1 cellular context compared by ENCODE assay signal in the genomic region with DNA sequence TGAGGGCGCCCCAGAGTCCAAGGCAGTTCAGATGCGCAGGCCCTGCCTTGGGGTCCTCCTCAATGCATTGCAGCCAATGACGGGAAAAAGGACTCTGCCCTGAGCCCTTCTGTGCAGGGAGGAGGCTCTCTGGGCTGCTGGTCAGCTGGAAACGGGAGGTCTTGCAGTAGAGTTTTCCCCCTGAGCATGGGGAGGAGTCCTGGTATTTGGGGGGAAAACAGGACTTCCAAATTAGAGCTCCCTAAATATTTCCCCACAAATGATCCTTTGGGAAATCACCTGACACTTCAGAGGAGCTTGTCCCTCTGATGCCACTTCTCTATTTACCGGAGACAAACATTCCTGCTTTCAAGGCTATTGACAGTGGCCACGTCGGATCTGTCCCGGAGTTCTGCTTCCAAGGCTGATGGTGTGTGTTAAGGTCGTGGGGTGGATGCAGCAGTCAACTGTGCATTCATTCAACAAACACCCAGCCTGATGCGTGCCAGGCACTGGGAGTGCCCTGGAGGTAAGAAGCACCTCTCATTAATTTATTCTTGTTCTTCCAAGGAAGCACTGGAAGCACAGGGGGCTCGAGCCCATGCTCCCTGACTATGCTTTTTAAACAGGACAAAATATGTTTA.
TF ChIP-seq lines count a peak whose summit lies in the region.

No MANE protein-coding gene starts in this region.

TF ChIP-seq in HepG2, 621 proteins besides CTCF, POLR2A, EP300 and RAD21 (continued from another document and continues in another):
- TF ChIP-seq ZSCAN21 (CRISPR knock-in tag; IDR thresholded peaks at IDR 0.05; ENCODE audit: borderline replicate concordance) (peak; percentile 94), NFYB (CRISPR knock-in tag; IDR thresholded peaks at IDR 0.05) (peak; percentile 55), ZNF652 (CRISPR knock-in tag; IDR thresholded peaks at IDR 0.05; ENCODE audit: borderline replicate concordance, low read depth) (0 out of 2 replicates have a peak, but pooled peaks have one; percentile 33), TCF12 (IDR thresholded peaks at IDR 0.05) (no peak), TCF12 (CRISPR knock-in tag; IDR thresholded peaks at IDR 0.05) (0 out of 2 replicates have a peak, but pooled peaks have one; percentile 70), MLLT10 (CRISPR knock-in tag; IDR thresholded peaks at IDR 0.05) (no peak), CHD2 (IDR thresholded peaks at IDR 0.05; ENCODE audit: low read depth, low read length) (0 out of 2 replicates have a peak, but pooled peaks have one; percentile 21), ZFX (CRISPR knock-in tag; IDR thresholded peaks at IDR 0.05; ENCODE audit: low read depth) (no peak; the same call in 1 of the 2 replicates), FOXA3 (CRISPR knock-in tag; IDR thresholded peaks at IDR 0.05) (peak; percentile 100), ZNF556 (CRISPR knock-in tag; IDR thresholded peaks at IDR 0.05; ENCODE audit: borderline replicate concordance) (no peak), ZNF33B (CRISPR knock-in tag; IDR thresholded peaks at IDR 0.05) (0 out of 2 replicates have a peak, but pooled peaks have one; percentile 8), IKZF4 (CRISPR knock-in tag; IDR thresholded peaks at IDR 0.05; ENCODE audit: borderline replicate concordance, low read depth, not compliant biosample characterization) (no peak), AGO1 (IDR thresholded peaks at IDR 0.05; ENCODE audit: low read depth, low read length, poor library complexity, severe bottlenecking) (no peak), ZNF530 (CRISPR knock-in tag; IDR thresholded peaks at IDR 0.05; ENCODE audit: low read depth) (no peak), HOXD1 (CRISPR knock-in tag; IDR thresholded peaks at IDR 0.05) (peak; percentile 98), TOE1 (CRISPR knock-in tag; IDR thresholded peaks at IDR 0.05) (no peak), SAFB2 (CRISPR knock-in tag; IDR thresholded peaks at IDR 0.05; ENCODE audit: borderline replicate concordance, low read depth) (peak; percentile 63; the same call in 1 of the 2 replicates), ZNF484 (CRISPR knock-in tag; IDR thresholded peaks at IDR 0.05; ENCODE audit: borderline replicate concordance, low read depth) (no peak), ZNF468 (CRISPR knock-in tag; IDR thresholded peaks at IDR 0.05) (0 out of 2 replicates have a peak, but pooled peaks have one; percentile 42), AGO2 (optimal IDR thresholded peaks at IDR 0.05; ENCODE audit: low read depth, low read length) (no peak), ZSCAN22 (CRISPR knock-in tag; IDR thresholded peaks at IDR 0.05) (no peak), ZNF230 (CRISPR knock-in tag; IDR thresholded peaks at IDR 0.05) (no peak), MIXL1 (CRISPR knock-in tag; IDR thresholded peaks at IDR 0.05) (peak; percentile 96), FOXO1 (CRISPR knock-in tag; IDR thresholded peaks at IDR 0.05) (peak; percentile 99), BRCA1 (CRISPR knock-in tag; IDR thresholded peaks at IDR 0.05) (no peak), SMAD9 (CRISPR knock-in tag; IDR thresholded peaks at IDR 0.05) (no peak), MAFF (IDR thresholded peaks at IDR 0.05; ENCODE audit: low read depth, low read length) (no peak), ATM (IDR thresholded peaks at IDR 0.05; ENCODE audit: borderline replicate concordance) (no peak), RBFOX2 (IDR thresholded peaks at IDR 0.05; ENCODE audit: low read depth, low read length) (no peak), JDP2 (CRISPR knock-in tag; IDR thresholded peaks at IDR 0.05; ENCODE audit: borderline replicate concordance) (no peak; the same call in 1 of the 2 replicates), SSRP1 (CRISPR knock-in tag; IDR thresholded peaks at IDR 0.05) (peak; percentile 98), RAD51 (IDR thresholded peaks at IDR 0.05; ENCODE audit: borderline replicate concordance) (no peak), ZNF30 (CRISPR knock-in tag; IDR thresholded peaks at IDR 0.05) (no peak), HNF4G (IDR thresholded peaks at IDR 0.05; ENCODE audit: borderline replicate concordance, low read depth, low read length) (peak; percentile 76), HNF4G (CRISPR knock-in tag; IDR thresholded peaks at IDR 0.05; ENCODE audit: borderline replicate concordance, low read depth) (0 out of 2 replicates have a peak, but pooled peaks have one; percentile 72), ZNF460 (CRISPR knock-in tag; IDR thresholded peaks at IDR 0.05; ENCODE audit: borderline replicate concordance) (no peak), RBAK (CRISPR knock-in tag; IDR thresholded peaks at IDR 0.05) (peak; percentile 91), ZNF350 (CRISPR knock-in tag; IDR thresholded peaks at IDR 0.05; ENCODE audit: borderline replicate concordance, low read depth) (peak; percentile 82; the same call in 1 of the 2 replicates), NKX3-1 (CRISPR knock-in tag; IDR thresholded peaks at IDR 0.05) (peak; percentile 78; the same call in 1 of the 2 replicates), EZH2 (conservative IDR thresholded peaks at IDR 0.05; ENCODE audit: low read depth, low read length) (no peak), ZNF589 (CRISPR knock-in tag; conservative IDR thresholded peaks at IDR 0.05) (peak; percentile 54; the same call in 1 of the 2 replicates), RORA (CRISPR knock-in tag; IDR thresholded peaks at IDR 0.05) (no peak), SMARCC2 (IDR thresholded peaks at IDR 0.05) (0 out of 2 replicates have a peak, but pooled peaks have one; percentile 27)
- TF ChIP-seq, protein P1, sequence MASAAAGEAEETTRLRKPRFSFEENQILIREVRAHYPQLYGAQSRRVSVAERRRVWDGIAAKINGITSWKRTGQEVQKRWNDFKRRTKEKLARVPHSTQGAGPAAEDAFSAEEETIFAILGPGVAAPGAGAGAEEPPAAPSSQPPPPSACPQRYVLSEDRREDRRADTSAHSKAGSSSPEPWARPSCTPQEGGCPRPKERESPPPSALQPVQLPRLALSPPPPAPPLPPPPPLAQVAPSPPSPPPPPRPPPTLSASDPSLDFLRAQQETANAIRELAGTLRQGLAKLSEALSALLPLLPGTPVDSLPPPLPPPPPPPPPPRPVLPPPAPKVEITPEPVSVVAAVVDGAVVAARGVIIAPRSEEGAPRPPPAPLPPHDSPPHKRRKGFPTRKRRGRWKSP (CRISPR knock-in tag; IDR thresholded peaks at IDR 0.05), result peak; percentile 69; the same call in 1 of the 2 replicates
- TF ChIP-seq, protein P2, sequence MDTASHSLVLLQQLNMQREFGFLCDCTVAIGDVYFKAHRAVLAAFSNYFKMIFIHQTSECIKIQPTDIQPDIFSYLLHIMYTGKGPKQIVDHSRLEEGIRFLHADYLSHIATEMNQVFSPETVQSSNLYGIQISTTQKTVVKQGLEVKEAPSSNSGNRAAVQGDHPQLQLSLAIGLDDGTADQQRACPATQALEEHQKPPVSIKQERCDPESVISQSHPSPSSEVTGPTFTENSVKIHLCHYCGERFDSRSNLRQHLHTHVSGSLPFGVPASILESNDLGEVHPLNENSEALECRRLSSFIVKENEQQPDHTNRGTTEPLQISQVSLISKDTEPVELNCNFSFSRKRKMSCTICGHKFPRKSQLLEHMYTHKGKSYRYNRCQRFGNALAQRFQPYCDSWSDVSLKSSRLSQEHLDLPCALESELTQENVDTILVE (CRISPR knock-in tag; IDR thresholded peaks at IDR 0.05), result peak; percentile 94
- TF ChIP-seq, protein P3, sequence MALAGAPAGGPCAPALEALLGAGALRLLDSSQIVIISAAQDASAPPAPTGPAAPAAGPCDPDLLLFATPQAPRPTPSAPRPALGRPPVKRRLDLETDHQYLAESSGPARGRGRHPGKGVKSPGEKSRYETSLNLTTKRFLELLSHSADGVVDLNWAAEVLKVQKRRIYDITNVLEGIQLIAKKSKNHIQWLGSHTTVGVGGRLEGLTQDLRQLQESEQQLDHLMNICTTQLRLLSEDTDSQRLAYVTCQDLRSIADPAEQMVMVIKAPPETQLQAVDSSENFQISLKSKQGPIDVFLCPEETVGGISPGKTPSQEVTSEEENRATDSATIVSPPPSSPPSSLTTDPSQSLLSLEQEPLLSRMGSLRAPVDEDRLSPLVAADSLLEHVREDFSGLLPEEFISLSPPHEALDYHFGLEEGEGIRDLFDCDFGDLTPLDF (CRISPR knock-in tag; IDR thresholded peaks at IDR 0.05), result no peak
- TF ChIP-seq, protein P4, sequence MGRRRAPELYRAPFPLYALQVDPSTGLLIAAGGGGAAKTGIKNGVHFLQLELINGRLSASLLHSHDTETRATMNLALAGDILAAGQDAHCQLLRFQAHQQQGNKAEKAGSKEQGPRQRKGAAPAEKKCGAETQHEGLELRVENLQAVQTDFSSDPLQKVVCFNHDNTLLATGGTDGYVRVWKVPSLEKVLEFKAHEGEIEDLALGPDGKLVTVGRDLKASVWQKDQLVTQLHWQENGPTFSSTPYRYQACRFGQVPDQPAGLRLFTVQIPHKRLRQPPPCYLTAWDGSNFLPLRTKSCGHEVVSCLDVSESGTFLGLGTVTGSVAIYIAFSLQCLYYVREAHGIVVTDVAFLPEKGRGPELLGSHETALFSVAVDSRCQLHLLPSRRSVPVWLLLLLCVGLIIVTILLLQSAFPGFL (CRISPR knock-in tag; IDR thresholded peaks at IDR 0.05), result no peak
- TF ChIP-seq, protein P5, sequence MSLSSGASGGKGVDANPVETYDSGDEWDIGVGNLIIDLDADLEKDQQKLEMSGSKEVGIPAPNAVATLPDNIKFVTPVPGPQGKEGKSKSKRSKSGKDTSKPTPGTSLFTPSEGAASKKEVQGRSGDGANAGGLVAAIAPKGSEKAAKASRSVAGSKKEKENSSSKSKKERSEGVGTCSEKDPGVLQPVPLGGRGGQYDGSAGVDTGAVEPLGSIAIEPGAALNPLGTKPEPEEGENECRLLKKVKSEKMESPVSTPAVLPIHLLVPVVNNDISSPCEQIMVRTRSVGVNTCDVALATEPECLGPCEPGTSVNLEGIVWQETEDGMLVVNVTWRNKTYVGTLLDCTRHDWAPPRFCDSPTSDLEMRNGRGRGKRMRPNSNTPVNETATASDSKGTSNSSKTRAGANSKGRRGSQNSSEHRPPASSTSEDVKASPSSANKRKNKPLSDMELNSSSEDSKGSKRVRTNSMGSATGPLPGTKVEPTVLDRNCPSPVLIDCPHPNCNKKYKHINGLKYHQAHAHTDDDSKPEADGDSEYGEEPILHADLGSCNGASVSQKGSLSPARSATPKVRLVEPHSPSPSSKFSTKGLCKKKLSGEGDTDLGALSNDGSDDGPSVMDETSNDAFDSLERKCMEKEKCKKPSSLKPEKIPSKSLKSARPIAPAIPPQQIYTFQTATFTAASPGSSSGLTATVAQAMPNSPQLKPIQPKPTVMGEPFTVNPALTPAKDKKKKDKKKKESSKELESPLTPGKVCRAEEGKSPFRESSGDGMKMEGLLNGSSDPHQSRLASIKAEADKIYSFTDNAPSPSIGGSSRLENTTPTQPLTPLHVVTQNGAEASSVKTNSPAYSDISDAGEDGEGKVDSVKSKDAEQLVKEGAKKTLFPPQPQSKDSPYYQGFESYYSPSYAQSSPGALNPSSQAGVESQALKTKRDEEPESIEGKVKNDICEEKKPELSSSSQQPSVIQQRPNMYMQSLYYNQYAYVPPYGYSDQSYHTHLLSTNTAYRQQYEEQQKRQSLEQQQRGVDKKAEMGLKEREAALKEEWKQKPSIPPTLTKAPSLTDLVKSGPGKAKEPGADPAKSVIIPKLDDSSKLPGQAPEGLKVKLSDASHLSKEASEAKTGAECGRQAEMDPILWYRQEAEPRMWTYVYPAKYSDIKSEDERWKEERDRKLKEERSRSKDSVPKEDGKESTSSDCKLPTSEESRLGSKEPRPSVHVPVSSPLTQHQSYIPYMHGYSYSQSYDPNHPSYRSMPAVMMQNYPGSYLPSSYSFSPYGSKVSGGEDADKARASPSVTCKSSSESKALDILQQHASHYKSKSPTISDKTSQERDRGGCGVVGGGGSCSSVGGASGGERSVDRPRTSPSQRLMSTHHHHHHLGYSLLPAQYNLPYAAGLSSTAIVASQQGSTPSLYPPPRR (CRISPR knock-in tag; IDR thresholded peaks at IDR 0.05; ENCODE audit: borderline replicate concordance), result peak; percentile 94
- TF ChIP-seq, protein P6, sequence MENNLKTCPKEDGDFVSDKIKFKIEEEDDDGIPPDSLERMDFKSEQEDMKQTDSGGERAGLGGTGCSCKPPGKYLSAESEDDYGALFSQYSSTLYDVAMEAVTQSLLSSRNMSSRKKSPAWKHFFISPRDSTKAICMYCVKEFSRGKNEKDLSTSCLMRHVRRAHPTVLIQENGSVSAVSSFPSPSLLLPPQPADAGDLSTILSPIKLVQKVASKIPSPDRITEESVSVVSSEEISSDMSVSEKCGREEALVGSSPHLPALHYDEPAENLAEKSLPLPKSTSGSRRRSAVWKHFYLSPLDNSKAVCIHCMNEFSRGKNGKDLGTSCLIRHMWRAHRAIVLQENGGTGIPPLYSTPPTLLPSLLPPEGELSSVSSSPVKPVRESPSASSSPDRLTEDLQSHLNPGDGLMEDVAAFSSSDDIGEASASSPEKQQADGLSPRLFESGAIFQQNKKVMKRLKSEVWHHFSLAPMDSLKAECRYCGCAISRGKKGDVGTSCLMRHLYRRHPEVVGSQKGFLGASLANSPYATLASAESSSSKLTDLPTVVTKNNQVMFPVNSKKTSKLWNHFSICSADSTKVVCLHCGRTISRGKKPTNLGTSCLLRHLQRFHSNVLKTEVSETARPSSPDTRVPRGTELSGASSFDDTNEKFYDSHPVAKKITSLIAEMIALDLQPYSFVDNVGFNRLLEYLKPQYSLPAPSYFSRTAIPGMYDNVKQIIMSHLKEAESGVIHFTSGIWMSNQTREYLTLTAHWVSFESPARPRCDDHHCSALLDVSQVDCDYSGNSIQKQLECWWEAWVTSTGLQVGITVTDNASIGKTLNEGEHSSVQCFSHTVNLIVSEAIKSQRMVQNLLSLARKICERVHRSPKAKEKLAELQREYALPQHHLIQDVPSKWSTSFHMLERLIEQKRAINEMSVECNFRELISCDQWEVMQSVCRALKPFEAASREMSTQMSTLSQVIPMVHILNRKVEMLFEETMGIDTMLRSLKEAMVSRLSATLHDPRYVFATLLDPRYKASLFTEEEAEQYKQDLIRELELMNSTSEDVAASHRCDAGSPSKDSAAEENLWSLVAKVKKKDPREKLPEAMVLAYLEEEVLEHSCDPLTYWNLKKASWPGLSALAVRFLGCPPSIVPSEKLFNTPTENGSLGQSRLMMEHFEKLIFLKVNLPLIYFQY (CRISPR knock-in tag; IDR thresholded peaks at IDR 0.05; ENCODE audit: borderline replicate concordance), result peak; percentile 52; the same call in 1 of the 2 replicates
- TF ChIP-seq, protein P7, sequence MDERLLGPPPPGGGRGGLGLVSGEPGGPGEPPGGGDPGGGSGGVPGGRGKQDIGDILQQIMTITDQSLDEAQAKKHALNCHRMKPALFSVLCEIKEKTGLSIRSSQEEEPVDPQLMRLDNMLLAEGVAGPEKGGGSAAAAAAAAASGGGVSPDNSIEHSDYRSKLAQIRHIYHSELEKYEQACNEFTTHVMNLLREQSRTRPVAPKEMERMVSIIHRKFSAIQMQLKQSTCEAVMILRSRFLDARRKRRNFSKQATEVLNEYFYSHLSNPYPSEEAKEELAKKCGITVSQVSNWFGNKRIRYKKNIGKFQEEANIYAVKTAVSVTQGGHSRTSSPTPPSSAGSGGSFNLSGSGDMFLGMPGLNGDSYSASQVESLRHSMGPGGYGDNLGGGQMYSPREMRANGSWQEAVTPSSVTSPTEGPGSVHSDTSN (CRISPR knock-in tag; IDR thresholded peaks at IDR 0.05), result peak; percentile 55; the same call in 1 of the 2 replicates
